8 cellular contexts compared by ENCODE assay signal in the genomic region with DNA sequence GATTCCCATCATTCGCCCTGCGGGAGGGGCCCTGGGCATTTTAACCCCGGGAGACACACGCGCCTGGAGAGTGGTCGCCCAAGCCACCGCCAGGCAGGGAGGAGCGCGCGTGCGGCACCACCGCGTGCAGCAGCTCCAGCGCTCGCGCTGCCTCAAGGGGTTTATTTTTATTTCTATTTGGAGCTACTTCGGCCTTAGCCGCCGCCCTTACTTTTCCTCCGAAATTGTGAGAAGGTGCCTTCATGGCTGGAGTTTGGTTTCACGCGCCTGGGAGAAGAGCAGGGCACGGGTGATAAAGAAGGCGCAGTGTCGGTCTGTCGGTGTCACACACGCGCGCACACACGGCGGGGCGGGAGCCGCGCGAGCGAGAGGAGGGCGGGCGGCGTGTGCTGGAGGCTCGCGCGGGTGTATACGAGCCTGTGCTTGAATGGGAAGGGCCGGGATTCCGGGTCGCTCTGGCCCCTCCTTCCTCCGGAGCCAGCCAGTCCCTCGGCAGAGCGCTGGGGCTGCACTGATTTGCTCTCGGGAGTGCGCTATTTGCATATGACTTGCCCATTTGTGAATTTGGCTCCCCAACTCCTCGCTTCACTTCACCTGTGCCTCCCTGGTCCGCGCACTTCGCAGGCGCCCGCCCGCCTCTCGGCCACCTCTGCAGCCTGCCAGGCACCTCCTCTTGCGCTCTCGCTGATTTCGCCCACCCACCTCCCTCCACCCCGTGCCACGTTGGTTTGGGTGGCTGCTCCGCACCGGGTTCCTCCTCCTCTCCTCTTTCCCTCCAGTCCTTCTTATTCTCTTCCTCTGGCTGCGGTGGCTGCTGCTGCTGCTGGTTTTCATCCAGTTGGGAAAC.
DNase-seq lines count a peak whose midpoint lies in the region; ATAC-seq and TF ChIP-seq lines count a peak whose summit lies in the region.

No MANE protein-coding gene starts in this region.

- H3K27ac Mint-ChIP-seq in stimulated activated naive B cell treated with anti-CD40 and anti-IgM and Interleukin-4, amounts not matched to agents 10 μg/mL and 1 μg/mL and 100 μg/mL, for 72 hours: no peak overlapping the region

- CTCF ChIA-PET in AG04450 (lab: Charles Lee) (no interaction called here), HEK293 (lab: Yijun Ruan, JAX) (interaction anchor here (0.7 kb wide), 2 partner anchors 151 to 236 kb away, joined by 3 to 4 read pairs; no protein-coding TSS in a partner anchor)

- peaks cover 0 to 7% of the 10 kb centered on the region in 2 donors for H3K4me1 Mint-ChIP-seq in stimulated activated naive B cell treated with anti-CD40 and anti-IgM and Interleukin-4, amounts not matched to agents 10 μg/mL and 1 μg/mL and 100 μg/mL, for 72 hours

- peak overlapping the region in 1 of 2 donors; percentile 48 for H3K4me3 Mint-ChIP-seq in stimulated activated naive B cell treated with anti-CD40 and anti-IgM and Interleukin-4, amounts not matched to agents 10 μg/mL and 1 μg/mL and 100 μg/mL, for 72 hours

- no peak for TF ChIP-seq CTCF in AG04450 (IDR thresholded peaks at IDR 0.05; ENCODE audit: low read depth, low read length)
- no peak for TF ChIP-seq CTCF in HEK293 (tag by site-specific recombination; IDR thresholded peaks at IDR 0.05)

- peak; percentile 19 to 51 for ATAC-seq in stimulated activated naive B cell treated with anti-CD40 and anti-IgM and Interleukin-4, amounts not matched to agents 10 μg/mL and 1 μg/mL and 100 μg/mL, for 72 hours (replicated peaks)
- ATAC-seq in HG03439 (IDR thresholded peaks at IDR 0.05; ENCODE audit: unreplicated experiment) (no peak), GM18520 (IDR thresholded peaks at IDR 0.05; ENCODE audit: unreplicated experiment) (no peak)

- DNase-seq in AG04450 (ENCODE audit: low read depth, low spot score): peak; percentile 46
- peak; percentile 78 to 92 for DNase-seq in NCI-H526 (lab: John Stamatoyannopoulos, UW)
- DNase-seq in dedifferentiated amniotic fluid mesenchymal stem cell (ENCODE audit: extremely low spot score): peak; percentile 41
- DNase-seq in kidney glomerular epithelial cell (lab: John Stamatoyannopoulos, UW): peak; percentile 84
- no peak for DNase-seq in stimulated activated naive B cell treated with anti-CD40 and anti-IgM and Interleukin-4, amounts not matched to agents 10 μg/mL and 1 μg/mL and 100 μg/mL, for 72 hours

- H3K27ac ChIP-seq in AG04450 (ENCODE audit: low read depth, low read length) (no peak overlapping the region), HEK293 (ENCODE audit: extremely low read depth, low read depth, low read length) (peak overlapping the region; percentile 73)

- peaks cover 27% of the 10 kb centered on the region for H3K4me1 ChIP-seq in HEK293 (ENCODE audit: control insufficient read depth, insufficient read depth, low read length)

- H3K36me3 ChIP-seq in HEK293 (ENCODE audit: control insufficient read depth in 2 of 2, insufficient read depth in 1 of 2, low read length in 2 of 2): no peaks in the 10 kb centered on the region

- H3K36me3 Mint-ChIP-seq in stimulated activated naive B cell treated with anti-CD40 and anti-IgM and Interleukin-4, amounts not matched to agents 10 μg/mL and 1 μg/mL and 100 μg/mL, for 72 hours: peaks cover 0 to 4% of the 10 kb centered on the region in 2 donors

- peaks cover 0 to 2% of the 10 kb centered on the region in 2 donors for H3K9me3 Mint-ChIP-seq in stimulated activated naive B cell treated with anti-CD40 and anti-IgM and Interleukin-4, amounts not matched to agents 10 μg/mL and 1 μg/mL and 100 μg/mL, for 72 hours

- peak overlapping the region; percentile 69 for H3K4me3 ChIP-seq in AG04450 (ENCODE audit: low read depth, low read length)
- H3K4me3 ChIP-seq in HEK293 (ENCODE audit: low read depth, low read length): peak overlapping the region; percentile 61

- POLR2A ChIA-PET in AG04450 (lab: Yijun Ruan, JAX): no interaction called here
- POLR2A ChIA-PET in HEK293 (lab: Yijun Ruan, JAX): no interaction called here

- peaks cover 44 to 72% of the 10 kb centered on the region in 2 donors for H3K27me3 Mint-ChIP-seq in stimulated activated naive B cell treated with anti-CD40 and anti-IgM and Interleukin-4, amounts not matched to agents 10 μg/mL and 1 μg/mL and 100 μg/mL, for 72 hours

- H3K9me3 ChIP-seq in AG04450 (ENCODE audit: control insufficient read depth, insufficient read depth, low read length) (no peaks in the 10 kb centered on the region; the same call in 1 of the 2 replicates), HEK293 (ENCODE audit: control insufficient read depth, insufficient read depth, low read depth, low read length) (no peaks in the 10 kb centered on the region)

- peaks cover 32% of the 10 kb centered on the region for H3K27me3 ChIP-seq in AG04450 (ENCODE audit: control insufficient read depth, insufficient read depth, low read length)

TF ChIP-seq in HEK293, 187 proteins besides CTCF, POLR2A, EP300 and RAD21 (continues in another document):
- TF ChIP-seq REPIN1 (tag by site-specific recombination; IDR thresholded peaks at IDR 0.05; ENCODE audit: low read depth) (no peak), ZFHX2 (tag by site-specific recombination; conservative IDR thresholded peaks at IDR 0.05) (peak; percentile 87), ZNF23 (tag by site-specific recombination; IDR thresholded peaks at IDR 0.05; ENCODE audit: borderline replicate concordance) (no peak), ZNF561 (tag by site-specific recombination; IDR thresholded peaks at IDR 0.05; ENCODE audit: borderline replicate concordance) (peak; percentile 51; the same call in 1 of the 2 replicates), ZNF610 (tag by site-specific recombination; IDR thresholded peaks at IDR 0.05; ENCODE audit: borderline replicate concordance) (peak; percentile 29; the same call in 1 of the 2 replicates), KLF9 (tag by site-specific recombination; IDR thresholded peaks at IDR 0.05; ENCODE audit: low read depth) (peak; percentile 14; the same call in 1 of the 2 replicates), OSR2 (tag by site-specific recombination; IDR thresholded peaks at IDR 0.05) (peak; percentile 74; the same call in 1 of the 2 replicates)
- TF ChIP-seq, protein P1, sequence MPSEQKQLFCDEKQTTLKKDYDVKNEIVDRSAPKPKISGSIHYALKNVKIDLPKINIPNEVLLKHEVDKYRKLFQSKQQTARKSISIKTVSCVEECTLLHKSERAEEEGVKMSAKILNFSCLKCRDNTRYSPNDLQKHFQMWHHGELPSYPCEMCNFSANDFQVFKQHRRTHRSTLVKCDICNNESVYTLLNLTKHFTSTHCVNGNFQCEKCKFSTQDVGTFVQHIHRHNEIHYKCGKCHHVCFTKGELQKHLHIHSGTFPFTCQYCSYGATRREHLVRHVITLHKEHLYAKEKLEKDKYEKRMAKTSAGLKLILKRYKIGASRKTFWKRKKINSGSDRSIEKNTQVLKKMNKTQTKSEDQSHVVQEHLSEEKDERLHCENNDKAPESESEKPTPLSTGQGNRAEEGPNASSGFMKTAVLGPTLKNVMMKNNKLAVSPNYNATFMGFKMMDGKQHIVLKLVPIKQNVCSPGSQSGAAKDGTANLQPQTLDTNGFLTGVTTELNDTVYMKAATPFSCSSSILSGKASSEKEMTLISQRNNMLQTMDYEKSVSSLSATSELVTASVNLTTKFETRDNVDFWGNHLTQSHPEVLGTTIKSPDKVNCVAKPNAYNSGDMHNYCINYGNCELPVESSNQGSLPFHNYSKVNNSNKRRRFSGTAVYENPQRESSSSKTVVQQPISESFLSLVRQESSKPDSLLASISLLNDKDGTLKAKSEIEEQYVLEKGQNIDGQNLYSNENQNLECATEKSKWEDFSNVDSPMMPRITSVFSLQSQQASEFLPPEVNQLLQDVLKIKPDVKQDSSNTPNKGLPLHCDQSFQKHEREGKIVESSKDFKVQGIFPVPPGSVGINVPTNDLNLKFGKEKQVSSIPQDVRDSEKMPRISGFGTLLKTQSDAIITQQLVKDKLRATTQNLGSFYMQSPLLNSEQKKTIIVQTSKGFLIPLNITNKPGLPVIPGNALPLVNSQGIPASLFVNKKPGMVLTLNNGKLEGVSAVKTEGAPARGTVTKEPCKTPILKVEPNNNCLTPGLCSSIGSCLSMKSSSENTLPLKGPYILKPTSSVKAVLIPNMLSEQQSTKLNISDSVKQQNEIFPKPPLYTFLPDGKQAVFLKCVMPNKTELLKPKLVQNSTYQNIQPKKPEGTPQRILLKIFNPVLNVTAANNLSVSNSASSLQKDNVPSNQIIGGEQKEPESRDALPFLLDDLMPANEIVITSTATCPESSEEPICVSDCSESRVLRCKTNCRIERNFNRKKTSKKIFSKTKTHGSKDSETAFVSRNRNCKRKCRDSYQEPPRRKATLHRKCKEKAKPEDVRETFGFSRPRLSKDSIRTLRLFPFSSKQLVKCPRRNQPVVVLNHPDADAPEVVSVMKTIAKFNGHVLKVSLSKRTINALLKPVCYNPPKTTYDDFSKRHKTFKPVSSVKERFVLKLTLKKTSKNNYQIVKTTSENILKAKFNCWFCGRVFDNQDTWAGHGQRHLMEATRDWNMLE (tag by site-specific recombination; conservative IDR thresholded peaks at IDR 0.05; ENCODE audit: low read depth): no peak
- TF ChIP-seq, protein P2, sequence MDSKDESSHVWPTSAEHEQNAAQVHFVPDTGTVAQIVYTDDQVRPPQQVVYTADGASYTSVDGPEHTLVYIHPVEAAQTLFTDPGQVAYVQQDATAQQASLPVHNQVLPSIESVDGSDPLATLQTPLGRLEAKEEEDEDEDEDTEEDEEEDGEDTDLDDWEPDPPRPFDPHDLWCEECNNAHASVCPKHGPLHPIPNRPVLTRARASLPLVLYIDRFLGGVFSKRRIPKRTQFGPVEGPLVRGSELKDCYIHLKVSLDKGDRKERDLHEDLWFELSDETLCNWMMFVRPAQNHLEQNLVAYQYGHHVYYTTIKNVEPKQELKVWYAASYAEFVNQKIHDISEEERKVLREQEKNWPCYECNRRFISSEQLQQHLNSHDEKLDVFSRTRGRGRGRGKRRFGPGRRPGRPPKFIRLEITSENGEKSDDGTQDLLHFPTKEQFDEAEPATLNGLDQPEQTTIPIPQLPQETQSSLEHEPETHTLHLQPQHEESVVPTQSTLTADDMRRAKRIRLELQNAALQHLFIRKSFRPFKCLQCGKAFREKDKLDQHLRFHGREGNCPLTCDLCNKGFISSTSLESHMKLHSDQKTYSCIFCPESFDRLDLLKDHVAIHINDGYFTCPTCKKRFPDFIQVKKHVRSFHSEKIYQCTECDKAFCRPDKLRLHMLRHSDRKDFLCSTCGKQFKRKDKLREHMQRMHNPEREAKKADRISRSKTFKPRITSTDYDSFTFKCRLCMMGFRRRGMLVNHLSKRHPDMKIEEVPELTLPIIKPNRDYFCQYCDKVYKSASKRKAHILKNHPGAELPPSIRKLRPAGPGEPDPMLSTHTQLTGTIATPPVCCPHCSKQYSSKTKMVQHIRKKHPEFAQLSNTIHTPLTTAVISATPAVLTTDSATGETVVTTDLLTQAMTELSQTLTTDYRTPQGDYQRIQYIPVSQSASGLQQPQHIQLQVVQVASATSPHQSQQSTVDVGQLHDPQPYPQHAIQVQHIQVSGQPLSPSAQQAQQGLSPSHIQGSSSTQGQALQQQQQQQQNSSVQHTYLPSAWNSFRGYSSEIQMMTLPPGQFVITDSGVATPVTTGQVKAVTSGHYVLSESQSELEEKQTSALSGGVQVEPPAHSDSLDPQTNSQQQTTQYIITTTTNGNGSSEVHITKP (tag by site-specific recombination; IDR thresholded peaks at IDR 0.05): peak; percentile 89

Comparison
In these comparisons a context has a peak if more than half of its experiments do, and no peak if none do; other contexts are left out.
1. ATAC-seq: peak in stimulated activated naive B cell treated with anti-CD40 and anti-IgM and Interleukin-4, amounts not matched to agents 10 μg/mL and 1 μg/mL and 100 μg/mL, for 72 hours (2 of 2); none in HG03439 (single experiment) and GM18520 (single experiment).